ENCODE assay signal across 6 cellular contexts in the genomic region with DNA sequence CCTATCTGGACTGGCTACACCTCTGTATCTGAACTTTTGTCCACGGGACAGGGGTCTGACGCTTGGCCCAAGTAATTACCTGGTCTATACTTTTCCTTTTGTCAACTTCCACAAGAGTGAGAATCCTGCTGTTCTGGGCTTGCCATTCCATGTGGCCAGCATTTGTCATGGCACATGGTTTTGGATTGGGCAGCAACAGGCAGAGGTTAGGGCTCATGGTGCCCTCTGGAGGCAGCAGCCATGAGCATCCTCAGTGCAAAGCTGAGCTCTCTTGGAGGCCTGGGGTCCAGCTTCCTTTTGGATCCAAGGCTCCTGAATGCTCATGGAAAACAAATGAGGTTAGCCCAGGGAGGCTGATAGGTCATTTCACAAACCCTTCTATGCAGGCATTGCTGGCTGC. TPM values are rescaled to one million over a fixed set of nuclear protein-coding genes. Genes with fewer than 3 reads are reported as not detected.
A peak's percentile ranks its signal among the peaks of the same experiment; 100 is the strongest.
DNase-seq lines count a peak whose midpoint lies in the region; TF ChIP-seq lines count a peak whose summit lies in the region.

No MANE protein-coding gene starts in this region.

- no peaks in the 10 kb centered on the region for H3K9me3 ChIP-seq in MG63
- H3K9me3 ChIP-seq in CD4-positive, alpha-beta memory T cell (ENCODE audit: control insufficient read depth in 1 of 2, low read length in 2 of 2): no peaks in the 10 kb centered on the region

- POLR2A ChIA-PET in CD4-positive, alpha-beta memory T cell (lab: Charles Lee; ENCODE audit: partially characterized antibody): interaction anchor here (0.8 kb wide), 1 partner anchor 18 kb away, joined by 3 read pairs; the partner anchor contains the start of gene CENPT

- no peak overlapping the region for H3K4me3 ChIP-seq in MG63
- no peak overlapping the region for H3K4me3 ChIP-seq in fibroblast of mammary gland (ENCODE audit: control insufficient read depth, low read depth, low read length)
- H3K4me3 ChIP-seq in CD4-positive, alpha-beta memory T cell (ENCODE audit: low read length in 2 of 2): no peak overlapping the region

- no peaks in the 10 kb centered on the region for H3K27me3 ChIP-seq in MG63
- H3K27me3 ChIP-seq in CD4-positive, alpha-beta memory T cell (ENCODE audit: insufficient read depth, low read length): no peaks in the 10 kb centered on the region

- intact Hi-C loops in CD4-positive, alpha-beta memory T cell (cut with micrococcal nuclease): loop anchor here (1.0 kb wide), 1 partner anchor 49 kb away; no protein-coding TSS in a partner anchor

- peaks cover 6 to 31% of the 10 kb centered on the region in 2 donors for H3K36me3 Mint-ChIP-seq in CD4-positive, alpha-beta memory T cell

- H3K4me1 ChIP-seq in CD4-positive, alpha-beta memory T cell (ENCODE audit: insufficient read depth, low read length): no peaks in the 10 kb centered on the region

- no peaks in the 10 kb centered on the region for H3K9me3 Mint-ChIP-seq in CD4-positive, alpha-beta memory T cell

- H3K27ac ChIP-seq in CD4-positive, alpha-beta memory T cell (ENCODE audit: low read depth, low read length): no peak overlapping the region

- DNase-seq in CD1c-positive myeloid dendritic cell (ENCODE audit: extremely low spot score) (peak; percentile 65), MG63 (peak; percentile 44), fibroblast of mammary gland (ENCODE audit: low read depth) (peak; percentile 61), middle frontal gyrus (ENCODE audit: extremely low spot score, low spot score) (no peak), NCI-H1694 treated with DMSO at 0.1 percent for 48 hours (lab: John Stamatoyannopoulos, UW) (no peak)
- DNase-seq in CD4-positive, alpha-beta memory T cell: no peak

- no peak overlapping the region for H3K4me3 Mint-ChIP-seq in CD4-positive, alpha-beta memory T cell

- no peaks in the 10 kb centered on the region for H3K27me3 Mint-ChIP-seq in CD4-positive, alpha-beta memory T cell

- H3K27ac Mint-ChIP-seq in CD4-positive, alpha-beta memory T cell: peak overlapping the region in 2 of 7 donors; percentile 30 to 59

- TF ChIP-seq CTCF in fibroblast of mammary gland (conservative IDR thresholded peaks at IDR 0.05; ENCODE audit: control insufficient read depth, insufficient read depth, low read depth, low read length): peak; percentile 48

- CTCF ChIA-PET in CD4-positive, alpha-beta memory T cell (lab: Charles Lee; ENCODE audit: partially characterized antibody): interaction anchor here (0.5 to 5.8 kb wide), 8 partner anchors 9 to 344 kb away, joined by 3 to 46 read pairs (median 4); no protein-coding TSS in a partner anchor

- H3K36me3 ChIP-seq in MG63: peaks cover 51% of the 10 kb centered on the region
- H3K36me3 ChIP-seq in CD4-positive, alpha-beta memory T cell (ENCODE audit: insufficient read depth, low read length): peaks cover 26% of the 10 kb centered on the region

- peaks cover 5 to 15% (median 9%) of the 10 kb centered on the region in 4 donors for H3K4me1 Mint-ChIP-seq in CD4-positive, alpha-beta memory T cell

RNA-seq across cellular contexts. Expression of gene EDC4, which starts 7.5 kb away (rescaled TPM):
- 19.8 and 38.6 TPM in 2 replicates for total RNA-seq in MG63 (2014; rRNA removed; shearing (Covaris generic); ENCODE audit: low replicate concordance)
- 100 to 1,000 TPM; 141 to 144 TPM for total RNA-seq in CD4-positive, alpha-beta memory T cell
- polyA plus RNA-seq in CD4-positive, alpha-beta memory T cell: 10 to 100 TPM; 18.5 to 37.3 TPM

RNA-seq across cellular contexts. Expression of gene CENPT, which starts 17.8 kb away (rescaled TPM):
- 20.4 and 27.4 TPM in 2 replicates for total RNA-seq in MG63 (2014; rRNA removed; shearing (Covaris generic); ENCODE audit: low replicate concordance)
- 100 to 1,000 TPM; 103 to 107 TPM for total RNA-seq in CD4-positive, alpha-beta memory T cell
- 10 to 100 TPM; 15.4 to 18.1 TPM for polyA plus RNA-seq in CD4-positive, alpha-beta memory T cell

RNA-seq across cellular contexts. Expression of gene NUTF2, which starts 18.6 kb away (rescaled TPM):
- 55.9 and 178 TPM in 2 replicates for total RNA-seq in MG63 (2014; rRNA removed; shearing (Covaris generic); ENCODE audit: low replicate concordance)
- total RNA-seq in CD4-positive, alpha-beta memory T cell: 10 to 100 TPM; 41.2 to 45.9 TPM
- polyA plus RNA-seq in CD4-positive, alpha-beta memory T cell: 100 to 1,000 TPM; 127 to 128 TPM

RNA-seq across cellular contexts. Expression of gene NRN1L, which starts 19.4 kb away (rescaled TPM):
- not detected in 2 replicates for total RNA-seq in MG63 (2014; rRNA removed; shearing (Covaris generic); ENCODE audit: low replicate concordance)
- total RNA-seq in CD4-positive, alpha-beta memory T cell: 1 to 10 TPM; 5.9 to 7.0 TPM
- polyA plus RNA-seq in CD4-positive, alpha-beta memory T cell: under 1 TPM; 0.81 to 0.96 TPM

RNA-seq across cellular contexts. Expression of gene THAP11, which starts 23.2 kb away (rescaled TPM):
- total RNA-seq in MG63 (2014; rRNA removed; shearing (Covaris generic); ENCODE audit: low replicate concordance): 37.2 and 42.9 TPM in 2 replicates
- 10 to 100 TPM; 56.8 to 58.4 TPM for total RNA-seq in CD4-positive, alpha-beta memory T cell
- 100 to 1,000 TPM; 130 to 147 TPM for polyA plus RNA-seq in CD4-positive, alpha-beta memory T cell

Comparison
In these comparisons a context has a peak if more than half of its experiments do, and no peak if none do; other contexts are left out.
1. DNase-seq: peak in CD1c-positive myeloid dendritic cell (single experiment), MG63 (single experiment) and fibroblast of mammary gland (single experiment); none in CD4-positive, alpha-beta memory T cell (0 of 5), middle frontal gyrus (single experiment) and NCI-H1694 treated with DMSO at 0.1 percent for 48 hours (single experiment).